In the genomic region with DNA sequence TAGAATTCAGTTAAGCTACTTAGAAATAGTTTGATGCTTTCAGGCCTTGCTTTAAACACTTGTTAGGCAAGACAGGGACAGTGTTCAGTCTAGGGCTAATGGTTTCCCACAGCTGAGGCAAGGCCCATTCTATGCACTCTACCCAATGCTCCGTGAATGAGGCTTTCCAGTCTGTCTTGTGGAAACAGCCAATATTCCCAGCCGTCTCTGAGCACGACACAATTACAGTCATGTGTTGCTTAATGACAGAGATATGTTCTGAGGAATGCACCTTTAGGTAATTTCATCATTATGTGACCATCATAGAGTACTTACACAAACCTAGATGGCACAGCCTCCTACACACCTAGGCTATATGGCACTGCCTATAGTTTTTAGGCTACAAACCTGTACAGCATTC, we compare ENCODE assay signal across 18 cellular contexts.
"Had no signal": no experiment of that assay in that cellular context is flagged by ENCODE, and none has a peak within 500 bp of the region (broad histone marks: within the 10 kb centered on the region; RNA-seq: fewer than 3 reads in every experiment).

No MANE protein-coding gene starts in this region.

- H3K27me3 ChIP-seq: ovary, tibial artery, upper lobe of right lung, vagina had no signal

- H3K27ac ChIP-seq: ovary, tibial artery, upper lobe of right lung, vagina had no signal

- H3K9me3 ChIP-seq: mucosa of descending colon, ovary, tibial artery, upper lobe of right lung, vagina had no signal

- DNase-seq: cortex of kidney; effector memory CD4-positive, alpha-beta T cell; foreskin melanocyte; head of caudate nucleus; hippocampal formation; mammary epithelial cell; mucosa of descending colon; naive thymus-derived CD8-positive, alpha-beta T cell; ovary; right cardiac atrium; small intestine; stimulated activated CD4-positive, alpha-beta T cell treated with anti-CD3 and anti-CD28 coated beads, Interleukin-4, amount 100 ng/mL, for 24 hours; tibial artery; upper lobe of right lung had no signal

- H3K27me3 Mint-ChIP-seq: naive thymus-derived CD8-positive, alpha-beta T cell; stimulated activated memory B cell treated with anti-CD40 and anti-IgM and Interleukin-4, amounts not matched to agents 10 μg/mL and 1 μg/mL and 100 μg/mL, for 72 hours; stimulated activated naive CD8-positive, alpha-beta T cell treated with anti-CD3 and anti-CD28 coated beads, Interleukin-15, Interleukin-2, amounts not matched to agents 100 ng/mL and 50 ng/mL, for 24 hours had no signal

- H3K9me3 Mint-ChIP-seq: naive thymus-derived CD8-positive, alpha-beta T cell; stimulated activated memory B cell treated with anti-CD40 and anti-IgM and Interleukin-4, amounts not matched to agents 10 μg/mL and 1 μg/mL and 100 μg/mL, for 72 hours; stimulated activated naive CD8-positive, alpha-beta T cell treated with anti-CD3 and anti-CD28 coated beads, Interleukin-15, Interleukin-2, amounts not matched to agents 100 ng/mL and 50 ng/mL, for 24 hours had no signal

- FAIRE-seq: islet of Langerhans had no signal

- H3K27ac Mint-ChIP-seq: naive thymus-derived CD8-positive, alpha-beta T cell; stimulated activated memory B cell treated with anti-CD40 and anti-IgM and Interleukin-4, amounts not matched to agents 10 μg/mL and 1 μg/mL and 100 μg/mL, for 72 hours; stimulated activated naive CD8-positive, alpha-beta T cell treated with anti-CD3 and anti-CD28 coated beads, Interleukin-15, Interleukin-2, amounts not matched to agents 100 ng/mL and 50 ng/mL, for 24 hours had no signal

- H3K36me3 Mint-ChIP-seq: naive thymus-derived CD8-positive, alpha-beta T cell; stimulated activated memory B cell treated with anti-CD40 and anti-IgM and Interleukin-4, amounts not matched to agents 10 μg/mL and 1 μg/mL and 100 μg/mL, for 72 hours had no signal

- H3K4me3 ChIP-seq: mucosa of descending colon, ovary, tibial artery, upper lobe of right lung, vagina had no signal

- H3K4me1 Mint-ChIP-seq: stimulated activated memory B cell treated with anti-CD40 and anti-IgM and Interleukin-4, amounts not matched to agents 10 μg/mL and 1 μg/mL and 100 μg/mL, for 72 hours had no signal

- H3K4me3 Mint-ChIP-seq: naive thymus-derived CD8-positive, alpha-beta T cell; stimulated activated memory B cell treated with anti-CD40 and anti-IgM and Interleukin-4, amounts not matched to agents 10 μg/mL and 1 μg/mL and 100 μg/mL, for 72 hours; stimulated activated naive CD8-positive, alpha-beta T cell treated with anti-CD3 and anti-CD28 coated beads, Interleukin-15, Interleukin-2, amounts not matched to agents 100 ng/mL and 50 ng/mL, for 24 hours had no signal

- H3K36me3 ChIP-seq: ovary, tibial artery, upper lobe of right lung, vagina had no signal

- H3K4me1 ChIP-seq: upper lobe of right lung, vagina had no signal
